ENCODE assay signal across 9 cellular contexts in the genomic region with DNA sequence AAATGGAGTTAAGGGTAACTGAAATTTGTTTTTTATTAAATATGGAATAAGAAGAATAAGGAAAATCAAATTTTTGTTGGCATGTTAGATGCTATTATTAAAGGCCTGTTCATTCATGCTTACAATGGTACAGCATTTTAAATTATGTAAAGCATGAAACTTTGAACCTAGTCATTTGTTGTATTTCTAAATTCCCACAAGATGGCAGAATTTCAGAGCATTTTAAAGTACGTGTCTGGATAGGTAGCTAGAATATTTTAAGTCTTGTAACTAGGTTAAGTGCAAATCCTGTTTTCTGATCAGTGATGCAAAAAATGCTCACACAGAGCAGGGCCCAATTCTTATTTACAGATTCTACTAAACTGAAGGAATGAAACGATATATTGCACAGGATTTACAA.
DNase-seq lines count a peak whose midpoint lies in the region; ATAC-seq lines count a peak whose summit lies in the region.
"Had no signal": no experiment of that assay in that cellular context is flagged by ENCODE, and none has a peak within 500 bp of the region (broad histone marks: within the 10 kb centered on the region; RNA-seq: fewer than 3 reads in every experiment).

No MANE protein-coding gene starts in this region.

- no peak for ATAC-seq in GM21717 (IDR thresholded peaks at IDR 0.05; ENCODE audit: unreplicated experiment)

- DNase-seq in NCI-H2107 treated with DMSO at 0.1 percent for 48 hours (lab: John Stamatoyannopoulos, UW; ENCODE audit: unreplicated experiment) (peak; percentile 86), NCI-H2107 (lab: John Stamatoyannopoulos, UW) (no peak), NCI-H1105 treated with DMSO at 0.1 percent for 48 hours (lab: John Stamatoyannopoulos, UW) (peak; percentile 62), astrocyte of the hippocampus (ENCODE audit: low read depth, low spot score) (peak; percentile 6), renal cortical epithelial cell (ENCODE audit: low read depth) (peak; percentile 56), COR-L47 (lab: John Stamatoyannopoulos, UW) (no peak)
- no peak for DNase-seq in stimulated activated CD4-positive, alpha-beta T cell treated with anti-CD3 and anti-CD28 coated beads, Interleukin-4, amount 100 ng/mL, for 1 hour
- DNase-seq: activated CD4-positive, alpha-beta T cell treated with anti-CD3 and anti-CD28 coated beads, Interleukin-2, amount 50 U/mL, for 48 hours had no signal

Comparison
In these comparisons a context has a peak if more than half of its experiments do, and no peak if none do; other contexts are left out.
1. DNase-seq: peak in NCI-H2107 treated with DMSO at 0.1 percent for 48 hours (single experiment), NCI-H1105 treated with DMSO at 0.1 percent for 48 hours (single experiment), astrocyte of the hippocampus (single experiment) and renal cortical epithelial cell (single experiment); none in NCI-H2107 (single experiment), COR-L47 (single experiment) and stimulated activated CD4-positive, alpha-beta T cell treated with anti-CD3 and anti-CD28 coated beads, Interleukin-4, amount 100 ng/mL, for 1 hour (single experiment).